In the genomic region with DNA sequence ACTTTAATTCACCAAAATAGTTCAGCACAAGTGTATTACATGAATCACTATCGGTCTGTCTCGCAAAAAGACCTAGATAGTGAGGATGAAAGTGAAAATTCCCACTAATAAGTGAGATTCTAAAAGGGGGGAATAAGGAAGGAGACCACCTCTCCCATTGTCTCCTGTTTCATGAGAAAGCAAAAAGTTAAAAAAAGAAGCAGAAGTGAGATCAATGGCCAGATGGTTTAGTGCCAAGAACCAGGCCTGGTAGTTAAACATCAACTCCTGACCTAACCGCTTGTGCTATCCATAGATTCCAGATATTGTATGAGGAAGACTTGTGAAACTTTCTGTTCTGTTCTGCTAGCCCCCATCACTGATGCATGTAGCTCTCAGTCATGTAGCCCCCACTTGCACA, we compare ENCODE assay signal across 15 cellular contexts.
"Had no signal": no experiment of that assay in that cellular context is flagged by ENCODE, and none has a peak within 500 bp of the region (broad histone marks: within the 10 kb centered on the region; RNA-seq: fewer than 3 reads in every experiment).

No MANE protein-coding gene starts in this region.

- DNase-seq: activated CD4-positive, alpha-beta T cell treated with anti-CD3 and anti-CD28 coated beads, Interleukin-2, amount 10 ng/mL, durations not matched to agents 24 days and 14 days; activated CD8-positive, alpha-beta T cell treated with anti-CD3 and anti-CD28 coated beads for 36 hours; activated gamma-delta T cell; activated naive CD4-positive, alpha-beta T cell treated with anti-CD3 and anti-CD28 coated beads, Interleukin-2, amount 50 U/mL, for 16 hours; anterior cingulate cortex; effector CD4-positive, alpha-beta T cell; gastrocnemius medialis; heart left ventricle; islet precursor cell; left colon; lower lobe of right lung; occipital lobe; stimulated activated CD4-positive, alpha-beta T cell treated with anti-CD3 and anti-CD28 coated beads, Interleukin-15, amount 100 ng/mL, for 24 hours; testis; uterus had no signal
